Comparison of ENCODE assay signal across 10 cellular contexts in the genomic region with DNA sequence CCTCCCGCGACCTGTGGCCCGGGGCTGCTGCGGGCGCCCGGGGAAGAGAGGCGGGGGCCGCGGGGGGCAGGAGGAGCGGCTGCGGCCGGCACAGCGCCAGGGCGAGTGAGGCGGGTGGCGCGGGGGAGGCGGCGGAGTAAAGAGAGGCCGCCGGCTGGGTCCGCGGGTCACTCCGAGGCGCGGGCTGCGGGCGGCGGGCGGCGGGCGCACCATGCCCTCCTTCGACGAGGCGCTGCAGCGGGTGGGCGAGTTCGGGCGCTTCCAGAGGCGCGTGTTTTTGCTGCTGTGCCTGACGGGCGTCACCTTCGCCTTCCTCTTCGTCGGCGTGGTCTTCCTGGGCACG. TPM values are rescaled to one million over a fixed set of nuclear protein-coding genes. Genes with fewer than 3 reads are reported as not detected.
DNase-seq lines count a peak whose midpoint lies in the region; ATAC-seq and TF ChIP-seq lines count a peak whose summit lies in the region.
"Had no signal": no experiment of that assay in that cellular context is flagged by ENCODE, and none has a peak within 500 bp of the region (broad histone marks: within the 10 kb centered on the region; RNA-seq: fewer than 3 reads in every experiment).

TSS of gene SLC22A3 (plus strand) at position 170 of the 343 bp plus-strand sequence. CDS start at position 212, 42 bp downstream.

- ATAC-seq in lung (ENCODE audit: insufficient read depth, low FRiP score) (peak; percentile 56), thoracic aorta (ENCODE audit: insufficient number of reproducible peaks, low FRiP score, low read depth) (no peak), GM19023 (IDR thresholded peaks at IDR 0.05; ENCODE audit: unreplicated experiment) (no peak)

- H3K27ac ChIP-seq in lung (ENCODE audit: low read depth in 1 of 2, low read length in 1 of 2), result peak within 1 kb of the TSS in 1 of 2 donors; percentile 82
- H3K27ac ChIP-seq in thoracic aorta, result peak within 1 kb of the TSS; percentile 96 to 99

- no peak within 1 kb of the TSS for H3K9ac ChIP-seq in endocrine pancreas (ENCODE audit: control insufficient read depth, insufficient read depth, low read length)

- H3K36me3 ChIP-seq in endocrine pancreas (ENCODE audit: control insufficient read depth, insufficient read depth, low read length) (no peaks in the 10 kb centered on the region), lung (ENCODE audit: control insufficient read depth in 2 of 2, insufficient read depth in 2 of 2, low read length in 2 of 2) (no peaks in the 10 kb centered on the region), thoracic aorta (no peaks in the 10 kb centered on the region)

- no peak for TF ChIP-seq CTCF in lung (IDR thresholded peaks at IDR 0.05; ENCODE audit: control extremely low read depth, extremely low read depth)
- no peak for TF ChIP-seq CTCF in thoracic aorta (IDR thresholded peaks at IDR 0.05)

- H3K9me3 ChIP-seq in endocrine pancreas (ENCODE audit: control insufficient read depth, low read length), result no peaks in the 10 kb centered on the region
- H3K9me3 ChIP-seq in lung (ENCODE audit: control insufficient read depth in 2 of 2, insufficient read depth in 1 of 2, low read length in 1 of 2), result peaks cover 0 to 7% of the 10 kb centered on the region in 2 donors
- no peaks in the 10 kb centered on the region for H3K9me3 ChIP-seq in thoracic aorta

- H3K4me1 ChIP-seq in endocrine pancreas (ENCODE audit: control insufficient read depth, insufficient read depth, low read length), result no peaks in the 10 kb centered on the region
- H3K4me1 ChIP-seq in lung (ENCODE audit: control insufficient read depth in 2 of 2, insufficient read depth in 2 of 2, low read length in 2 of 2), result peaks cover 0 to 2% of the 10 kb centered on the region in 2 donors
- peaks cover 4 to 32% of the 10 kb centered on the region in 2 donors for H3K4me1 ChIP-seq in thoracic aorta (ENCODE audit: control insufficient read depth in 1 of 2, low read depth in 2 of 2)

- WGBS in lung, 2 donors, result 0 to 1% methylated on average over 37 to 48 of the region's 48 CpGs

- peak within 1 kb of the TSS; percentile 14 for H3K4me3 ChIP-seq in endocrine pancreas (ENCODE audit: control insufficient read depth, insufficient read depth, low read length)
- peak within 1 kb of the TSS; percentile 62 for H3K4me3 ChIP-seq in lung
- peak within 1 kb of the TSS; percentile 95 for H3K4me3 ChIP-seq in thoracic aorta

- DNase-seq in NCI-H1092 (lab: John Stamatoyannopoulos, UW) (peak; percentile 71), NCI-H1092 treated with DMSO at 0.1 percent for 48 hours (lab: John Stamatoyannopoulos, UW) (no peak), lung (ENCODE audit: low spot score) (no peak), thoracic aorta (ENCODE audit: low spot score) (no peak), superior temporal gyrus (ENCODE audit: extremely low spot score) (no peak), NCI-H2171 treated with DMSO at 0.1 percent for 48 hours (lab: John Stamatoyannopoulos, UW) (no peak)
- DNase-seq: activated effector memory CD4-positive, alpha-beta T cell treated with Interleukin-2 at 50 U/mL for 16 hours; NCI-H2227 treated with DMSO at 0.1 percent for 48 hours had no signal

- H3K27me3 ChIP-seq in endocrine pancreas (ENCODE audit: control insufficient read depth, insufficient read depth, low read length) (peaks cover 2% of the 10 kb centered on the region), lung (ENCODE audit: control insufficient read depth, insufficient read depth) (peaks cover 12% of the 10 kb centered on the region), thoracic aorta (replicated peaks; ENCODE audit: insufficient read depth) (no peaks in the 10 kb centered on the region)

RNA-seq across cellular contexts. Expression of gene SLC22A3, which starts in this region (rescaled TPM):
- 10 to 100 TPM; 30.9 to 65.0 TPM for total RNA-seq in lung
- polyA plus RNA-seq in lung, result 10 to 100 TPM in 1 of 2 donors, 1 to 10 TPM in 1; 9.5 to 35.6 TPM
- 100 to 1,000 TPM in 1 of 2 donors, 10 to 100 TPM in 1; 91.5 to 144 TPM for total RNA-seq in thoracic aorta

Comparison
In these comparisons a context has a peak if more than half of its experiments do, and no peak if none do; other contexts are left out.
1. H3K4me3 ChIP-seq: peak in every context shown above with its lines; median percentile 95 in thoracic aorta; 62 in lung; 14 in endocrine pancreas.